In genomic region chr4:174826660-174827059, GRCh38 we compare ENCODE assay signal across 17 cellular contexts. TPM values are rescaled to one million over a fixed set of nuclear protein-coding genes. Genes with fewer than 3 reads are reported as not detected.
"Had no signal": no experiment of that assay in that cellular context is flagged by ENCODE, and none has a peak within 500 bp of the region (broad histone marks: within the 10 kb centered on the region; RNA-seq: fewer than 3 reads in every experiment).

No MANE protein-coding gene starts in this region.

- H3K4me3 Mint-ChIP-seq: stimulated activated naive CD8-positive, alpha-beta T cell treated with anti-CD3 and anti-CD28 coated beads, Interleukin-15, Interleukin-2, amounts not matched to agents 100 ng/mL and 50 ng/mL, for 24 hours had no signal

- H3K27ac ChIP-seq: cardiac muscle cell, lower lobe of right lung, neutrophil, testis had no signal

- H3K4me3 ChIP-seq: cardiac muscle cell, lower lobe of right lung, testis had no signal

- H3K27ac Mint-ChIP-seq: stimulated activated naive CD8-positive, alpha-beta T cell treated with anti-CD3 and anti-CD28 coated beads, Interleukin-15, Interleukin-2, amounts not matched to agents 100 ng/mL and 50 ng/mL, for 24 hours had no signal

- H3K4me1 ChIP-seq: lower lobe of right lung, testis had no signal

- H3K9me3 ChIP-seq: lower lobe of right lung, testis had no signal

- H3K36me3 ChIP-seq: cardiac muscle cell, lower lobe of right lung, neutrophil had no signal

- DNase-seq: activated CD4-positive, alpha-beta T cell treated with anti-CD3 and anti-CD28 coated beads for 4 hours; activated naive CD4-positive, alpha-beta T cell treated with Interleukin-2 at 50 U/mL for 16 hours; cortex of kidney; effector CD8-positive, alpha-beta T cell; hypothalamus; left cardiac atrium; lower lobe of right lung; midbrain; posterior cingulate gyrus; stimulated activated CD4-positive, alpha-beta T cell treated with anti-CD3 and anti-CD28 coated beads, Interleukin-15, amount 100 ng/mL, for 24 hours; stimulated activated CD4-positive, alpha-beta T cell treated with anti-CD3 and anti-CD28 coated beads, Interleukin-4, amount 100 ng/mL, for 24 hours; testis had no signal

RNA-seq across cellular contexts. Expression of gene GLRA3, which starts 2.4 kb away (rescaled TPM):
- total RNA-seq: cardiac muscle cell, epithelial cell of proximal tubule, left cardiac atrium, lower lobe of right lung, skeletal muscle tissue had no signal
- polyA plus RNA-seq: cardiac muscle cell had no signal
